In the genomic region with DNA sequence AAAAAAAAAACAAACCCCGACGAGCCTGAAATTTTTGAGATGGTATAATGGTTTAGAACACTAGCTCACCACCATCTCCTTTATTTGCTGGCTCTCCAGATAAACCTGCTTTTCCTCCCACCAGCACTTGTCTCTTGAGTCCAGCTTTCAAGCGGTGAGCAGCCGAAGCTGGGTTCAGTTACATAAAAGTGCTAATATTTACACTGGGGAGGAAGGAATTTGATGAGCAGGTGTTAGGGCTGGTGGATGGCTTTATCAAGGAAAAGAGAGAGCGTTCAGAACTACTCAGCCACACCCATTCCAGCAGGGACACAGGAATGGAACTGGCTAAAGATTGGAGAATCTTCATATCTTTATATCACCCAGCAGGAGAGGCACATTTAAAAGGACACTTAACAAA, we compare ENCODE assay signal across 1 cellular context.
TF ChIP-seq lines count a peak whose summit lies in the region.

No MANE protein-coding gene starts in this region.

TF ChIP-seq in HepG2, 621 proteins besides CTCF, POLR2A, EP300 and RAD21 (continued from another document and continues in another):
- TF ChIP-seq, protein P1, sequence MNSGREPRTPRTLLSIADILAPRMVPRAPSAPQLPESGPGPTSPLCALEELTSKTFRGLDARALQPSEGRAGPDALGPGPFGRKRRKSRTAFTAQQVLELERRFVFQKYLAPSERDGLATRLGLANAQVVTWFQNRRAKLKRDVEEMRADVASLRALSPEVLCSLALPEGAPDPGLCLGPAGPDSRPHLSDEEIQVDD (CRISPR knock-in tag; IDR thresholded peaks at IDR 0.05; ENCODE audit: borderline replicate concordance), result no peak
- 0 out of 2 replicates have a peak, but pooled peaks have one; percentile 20 for TF ChIP-seq SIX4 (CRISPR knock-in tag; IDR thresholded peaks at IDR 0.05)
- TF ChIP-seq JUN (CRISPR knock-in tag; IDR thresholded peaks at IDR 0.05), result no peak
- TF ChIP-seq ELF3 (CRISPR knock-in tag; IDR thresholded peaks at IDR 0.05), result peak; percentile 50
- no peak for TF ChIP-seq TBX3 (IDR thresholded peaks at IDR 0.05; ENCODE audit: borderline replicate concordance)
- TF ChIP-seq, protein P2, sequence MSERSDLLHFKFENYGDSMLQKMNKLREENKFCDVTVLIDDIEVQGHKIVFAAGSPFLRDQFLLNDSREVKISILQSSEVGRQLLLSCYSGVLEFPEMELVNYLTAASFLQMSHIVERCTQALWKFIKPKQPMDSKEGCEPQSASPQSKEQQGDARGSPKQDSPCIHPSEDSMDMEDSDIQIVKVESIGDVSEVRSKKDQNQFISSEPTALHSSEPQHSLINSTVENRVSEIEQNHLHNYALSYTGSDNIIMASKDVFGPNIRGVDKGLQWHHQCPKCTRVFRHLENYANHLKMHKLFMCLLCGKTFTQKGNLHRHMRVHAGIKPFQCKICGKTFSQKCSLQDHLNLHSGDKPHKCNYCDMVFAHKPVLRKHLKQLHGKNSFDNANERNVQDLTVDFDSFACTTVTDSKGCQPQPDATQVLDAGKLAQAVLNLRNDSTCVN (CRISPR knock-in tag; IDR thresholded peaks at IDR 0.05; ENCODE audit: borderline replicate concordance), result no peak
- TF ChIP-seq FOXA3 (CRISPR knock-in tag; IDR thresholded peaks at IDR 0.05), result peak; percentile 80
- TF ChIP-seq, protein P3, sequence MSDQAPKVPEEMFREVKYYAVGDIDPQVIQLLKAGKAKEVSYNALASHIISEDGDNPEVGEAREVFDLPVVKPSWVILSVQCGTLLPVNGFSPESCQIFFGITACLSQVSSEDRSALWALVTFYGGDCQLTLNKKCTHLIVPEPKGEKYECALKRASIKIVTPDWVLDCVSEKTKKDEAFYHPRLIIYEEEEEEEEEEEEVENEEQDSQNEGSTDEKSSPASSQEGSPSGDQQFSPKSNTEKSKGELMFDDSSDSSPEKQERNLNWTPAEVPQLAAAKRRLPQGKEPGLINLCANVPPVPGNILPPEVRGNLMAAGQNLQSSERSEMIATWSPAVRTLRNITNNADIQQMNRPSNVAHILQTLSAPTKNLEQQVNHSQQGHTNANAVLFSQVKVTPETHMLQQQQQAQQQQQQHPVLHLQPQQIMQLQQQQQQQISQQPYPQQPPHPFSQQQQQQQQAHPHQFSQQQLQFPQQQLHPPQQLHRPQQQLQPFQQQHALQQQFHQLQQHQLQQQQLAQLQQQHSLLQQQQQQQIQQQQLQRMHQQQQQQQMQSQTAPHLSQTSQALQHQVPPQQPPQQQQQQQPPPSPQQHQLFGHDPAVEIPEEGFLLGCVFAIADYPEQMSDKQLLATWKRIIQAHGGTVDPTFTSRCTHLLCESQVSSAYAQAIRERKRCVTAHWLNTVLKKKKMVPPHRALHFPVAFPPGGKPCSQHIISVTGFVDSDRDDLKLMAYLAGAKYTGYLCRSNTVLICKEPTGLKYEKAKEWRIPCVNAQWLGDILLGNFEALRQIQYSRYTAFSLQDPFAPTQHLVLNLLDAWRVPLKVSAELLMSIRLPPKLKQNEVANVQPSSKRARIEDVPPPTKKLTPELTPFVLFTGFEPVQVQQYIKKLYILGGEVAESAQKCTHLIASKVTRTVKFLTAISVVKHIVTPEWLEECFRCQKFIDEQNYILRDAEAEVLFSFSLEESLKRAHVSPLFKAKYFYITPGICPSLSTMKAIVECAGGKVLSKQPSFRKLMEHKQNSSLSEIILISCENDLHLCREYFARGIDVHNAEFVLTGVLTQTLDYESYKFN (CRISPR knock-in tag; conservative IDR thresholded peaks at IDR 0.05), result peak; percentile 77
- TF ChIP-seq, protein P4, sequence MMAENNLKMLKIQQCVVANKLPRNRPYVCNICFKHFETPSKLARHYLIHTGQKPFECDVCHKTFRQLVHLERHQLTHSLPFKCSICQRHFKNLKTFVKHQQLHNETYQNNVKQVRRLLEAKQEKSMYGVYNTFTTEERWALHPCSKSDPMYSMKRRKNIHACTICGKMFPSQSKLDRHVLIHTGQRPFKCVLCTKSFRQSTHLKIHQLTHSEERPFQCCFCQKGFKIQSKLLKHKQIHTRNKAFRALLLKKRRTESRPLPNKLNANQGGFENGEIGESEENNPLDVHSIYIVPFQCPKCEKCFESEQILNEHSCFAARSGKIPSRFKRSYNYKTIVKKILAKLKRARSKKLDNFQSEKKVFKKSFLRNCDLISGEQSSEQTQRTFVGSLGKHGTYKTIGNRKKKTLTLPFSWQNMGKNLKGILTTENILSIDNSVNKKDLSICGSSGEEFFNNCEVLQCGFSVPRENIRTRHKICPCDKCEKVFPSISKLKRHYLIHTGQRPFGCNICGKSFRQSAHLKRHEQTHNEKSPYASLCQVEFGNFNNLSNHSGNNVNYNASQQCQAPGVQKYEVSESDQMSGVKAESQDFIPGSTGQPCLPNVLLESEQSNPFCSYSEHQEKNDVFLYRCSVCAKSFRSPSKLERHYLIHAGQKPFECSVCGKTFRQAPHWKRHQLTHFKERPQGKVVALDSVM (CRISPR knock-in tag; IDR thresholded peaks at IDR 0.05), result no peak
- TF ChIP-seq FOSL1 (CRISPR knock-in tag; IDR thresholded peaks at IDR 0.05; ENCODE audit: borderline replicate concordance), result no peak
- no peak for TF ChIP-seq NAIF1 (CRISPR knock-in tag; IDR thresholded peaks at IDR 0.05; ENCODE audit: borderline replicate concordance)
- no peak for TF ChIP-seq NFYB (CRISPR knock-in tag; IDR thresholded peaks at IDR 0.05)
- no peak for TF ChIP-seq ZBTB38 (CRISPR knock-in tag; IDR thresholded peaks at IDR 0.05)
- TF ChIP-seq, protein P5, sequence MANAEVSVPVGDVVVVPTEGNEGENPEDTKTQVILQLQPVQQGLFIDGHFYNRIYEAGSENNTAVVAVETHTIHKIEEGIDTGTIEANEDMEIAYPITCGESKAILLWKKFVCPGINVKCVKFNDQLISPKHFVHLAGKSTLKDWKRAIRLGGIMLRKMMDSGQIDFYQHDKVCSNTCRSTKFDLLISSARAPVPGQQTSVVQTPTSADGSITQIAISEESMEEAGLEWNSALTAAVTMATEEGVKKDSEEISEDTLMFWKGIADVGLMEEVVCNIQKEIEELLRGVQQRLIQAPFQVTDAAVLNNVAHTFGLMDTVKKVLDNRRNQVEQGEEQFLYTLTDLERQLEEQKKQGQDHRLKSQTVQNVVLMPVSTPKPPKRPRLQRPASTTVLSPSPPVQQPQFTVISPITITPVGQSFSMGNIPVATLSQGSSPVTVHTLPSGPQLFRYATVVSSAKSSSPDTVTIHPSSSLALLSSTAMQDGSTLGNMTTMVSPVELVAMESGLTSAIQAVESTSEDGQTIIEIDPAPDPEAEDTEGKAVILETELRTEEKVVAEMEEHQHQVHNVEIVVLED (CRISPR knock-in tag; IDR thresholded peaks at IDR 0.05; ENCODE audit: borderline replicate concordance), result no peak
- TF ChIP-seq ZNF839 (CRISPR knock-in tag; IDR thresholded peaks at IDR 0.05; ENCODE audit: borderline replicate concordance), result no peak
- TF ChIP-seq ZNF891 (CRISPR knock-in tag; IDR thresholded peaks at IDR 0.05), result no peak
- TF ChIP-seq, protein P6, sequence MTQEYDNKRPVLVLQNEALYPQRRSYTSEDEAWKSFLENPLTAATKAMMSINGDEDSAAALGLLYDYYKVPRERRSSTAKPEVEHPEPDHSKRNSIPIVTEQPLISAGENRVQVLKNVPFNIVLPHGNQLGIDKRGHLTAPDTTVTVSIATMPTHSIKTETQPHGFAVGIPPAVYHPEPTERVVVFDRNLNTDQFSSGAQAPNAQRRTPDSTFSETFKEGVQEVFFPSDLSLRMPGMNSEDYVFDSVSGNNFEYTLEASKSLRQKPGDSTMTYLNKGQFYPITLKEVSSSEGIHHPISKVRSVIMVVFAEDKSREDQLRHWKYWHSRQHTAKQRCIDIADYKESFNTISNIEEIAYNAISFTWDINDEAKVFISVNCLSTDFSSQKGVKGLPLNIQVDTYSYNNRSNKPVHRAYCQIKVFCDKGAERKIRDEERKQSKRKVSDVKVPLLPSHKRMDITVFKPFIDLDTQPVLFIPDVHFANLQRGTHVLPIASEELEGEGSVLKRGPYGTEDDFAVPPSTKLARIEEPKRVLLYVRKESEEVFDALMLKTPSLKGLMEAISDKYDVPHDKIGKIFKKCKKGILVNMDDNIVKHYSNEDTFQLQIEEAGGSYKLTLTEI (CRISPR knock-in tag; conservative IDR thresholded peaks at IDR 0.05), result no peak
- TF ChIP-seq, protein P7, sequence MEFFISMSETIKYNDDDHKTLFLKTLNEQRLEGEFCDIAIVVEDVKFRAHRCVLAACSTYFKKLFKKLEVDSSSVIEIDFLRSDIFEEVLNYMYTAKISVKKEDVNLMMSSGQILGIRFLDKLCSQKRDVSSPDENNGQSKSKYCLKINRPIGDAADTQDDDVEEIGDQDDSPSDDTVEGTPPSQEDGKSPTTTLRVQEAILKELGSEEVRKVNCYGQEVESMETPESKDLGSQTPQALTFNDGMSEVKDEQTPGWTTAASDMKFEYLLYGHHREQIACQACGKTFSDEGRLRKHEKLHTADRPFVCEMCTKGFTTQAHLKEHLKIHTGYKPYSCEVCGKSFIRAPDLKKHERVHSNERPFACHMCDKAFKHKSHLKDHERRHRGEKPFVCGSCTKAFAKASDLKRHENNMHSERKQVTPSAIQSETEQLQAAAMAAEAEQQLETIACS (CRISPR knock-in tag; IDR thresholded peaks at IDR 0.05), result no peak
- TF ChIP-seq, protein P8, sequence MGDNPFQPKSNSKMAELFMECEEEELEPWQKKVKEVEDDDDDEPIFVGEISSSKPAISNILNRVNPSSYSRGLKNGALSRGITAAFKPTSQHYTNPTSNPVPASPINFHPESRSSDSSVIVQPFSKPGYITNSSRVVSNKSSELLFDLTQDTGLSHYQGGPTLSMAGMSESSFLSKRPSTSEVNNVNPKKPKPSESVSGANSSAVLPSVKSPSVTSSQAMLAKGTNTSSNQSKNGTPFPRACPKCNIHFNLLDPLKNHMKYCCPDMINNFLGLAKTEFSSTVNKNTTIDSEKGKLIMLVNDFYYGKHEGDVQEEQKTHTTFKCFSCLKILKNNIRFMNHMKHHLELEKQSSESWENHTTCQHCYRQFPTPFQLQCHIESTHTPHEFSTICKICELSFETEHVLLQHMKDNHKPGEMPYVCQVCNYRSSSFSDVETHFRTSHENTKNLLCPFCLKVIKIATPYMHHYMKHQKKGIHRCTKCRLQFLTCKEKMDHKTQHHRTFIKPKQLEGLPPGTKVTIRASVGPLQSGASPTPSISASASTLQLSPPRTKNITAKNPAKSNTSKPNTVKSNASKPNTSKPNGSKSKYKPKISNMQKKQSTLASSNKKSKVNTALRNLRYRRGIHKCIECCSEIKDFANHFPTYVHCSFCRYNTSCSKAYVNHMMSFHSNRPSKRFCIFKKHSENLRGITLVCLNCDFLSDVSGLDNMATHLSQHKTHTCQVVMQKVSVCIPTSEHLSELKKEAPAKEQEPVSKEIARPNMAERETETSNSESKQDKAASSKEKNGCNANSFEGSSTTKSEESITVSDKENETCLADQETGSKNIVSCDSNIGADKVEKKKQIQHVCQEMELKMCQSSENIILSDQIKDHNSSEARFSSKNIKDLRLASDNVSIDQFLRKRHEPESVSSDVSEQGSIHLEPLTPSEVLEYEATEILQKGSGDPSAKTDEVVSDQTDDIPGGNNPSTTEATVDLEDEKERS (CRISPR knock-in tag; IDR thresholded peaks at IDR 0.05), result no peak
- TF ChIP-seq, protein P9, sequence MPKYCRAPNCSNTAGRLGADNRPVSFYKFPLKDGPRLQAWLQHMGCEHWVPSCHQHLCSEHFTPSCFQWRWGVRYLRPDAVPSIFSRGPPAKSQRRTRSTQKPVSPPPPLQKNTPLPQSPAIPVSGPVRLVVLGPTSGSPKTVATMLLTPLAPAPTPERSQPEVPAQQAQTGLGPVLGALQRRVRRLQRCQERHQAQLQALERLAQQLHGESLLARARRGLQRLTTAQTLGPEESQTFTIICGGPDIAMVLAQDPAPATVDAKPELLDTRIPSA (CRISPR knock-in tag; IDR thresholded peaks at IDR 0.05; ENCODE audit: borderline replicate concordance), result no peak
- no peak for TF ChIP-seq MED13 (CRISPR knock-in tag; IDR thresholded peaks at IDR 0.05)
- TF ChIP-seq MBD4 (IDR thresholded peaks at IDR 0.05; ENCODE audit: borderline replicate concordance, low read length), result no peak
- no peak for TF ChIP-seq ZNF562 (CRISPR knock-in tag; IDR thresholded peaks at IDR 0.05; ENCODE audit: borderline replicate concordance)
- TF ChIP-seq ZNF24 (IDR thresholded peaks at IDR 0.05), result no peak
- TF ChIP-seq, protein P10, sequence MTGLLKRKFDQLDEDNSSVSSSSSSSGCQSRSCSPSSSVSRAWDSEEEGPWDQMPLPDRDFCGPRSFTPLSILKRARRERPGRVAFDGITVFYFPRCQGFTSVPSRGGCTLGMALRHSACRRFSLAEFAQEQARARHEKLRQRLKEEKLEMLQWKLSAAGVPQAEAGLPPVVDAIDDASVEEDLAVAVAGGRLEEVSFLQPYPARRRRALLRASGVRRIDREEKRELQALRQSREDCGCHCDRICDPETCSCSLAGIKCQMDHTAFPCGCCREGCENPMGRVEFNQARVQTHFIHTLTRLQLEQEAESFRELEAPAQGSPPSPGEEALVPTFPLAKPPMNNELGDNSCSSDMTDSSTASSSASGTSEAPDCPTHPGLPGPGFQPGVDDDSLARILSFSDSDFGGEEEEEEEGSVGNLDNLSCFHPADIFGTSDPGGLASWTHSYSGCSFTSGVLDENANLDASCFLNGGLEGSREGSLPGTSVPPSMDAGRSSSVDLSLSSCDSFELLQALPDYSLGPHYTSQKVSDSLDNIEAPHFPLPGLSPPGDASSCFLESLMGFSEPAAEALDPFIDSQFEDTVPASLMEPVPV (CRISPR knock-in tag; IDR thresholded peaks at IDR 0.05), result no peak
- no peak for TF ChIP-seq HCFC1 (IDR thresholded peaks at IDR 0.05; ENCODE audit: low read depth, low read length)
- TF ChIP-seq, protein P11, sequence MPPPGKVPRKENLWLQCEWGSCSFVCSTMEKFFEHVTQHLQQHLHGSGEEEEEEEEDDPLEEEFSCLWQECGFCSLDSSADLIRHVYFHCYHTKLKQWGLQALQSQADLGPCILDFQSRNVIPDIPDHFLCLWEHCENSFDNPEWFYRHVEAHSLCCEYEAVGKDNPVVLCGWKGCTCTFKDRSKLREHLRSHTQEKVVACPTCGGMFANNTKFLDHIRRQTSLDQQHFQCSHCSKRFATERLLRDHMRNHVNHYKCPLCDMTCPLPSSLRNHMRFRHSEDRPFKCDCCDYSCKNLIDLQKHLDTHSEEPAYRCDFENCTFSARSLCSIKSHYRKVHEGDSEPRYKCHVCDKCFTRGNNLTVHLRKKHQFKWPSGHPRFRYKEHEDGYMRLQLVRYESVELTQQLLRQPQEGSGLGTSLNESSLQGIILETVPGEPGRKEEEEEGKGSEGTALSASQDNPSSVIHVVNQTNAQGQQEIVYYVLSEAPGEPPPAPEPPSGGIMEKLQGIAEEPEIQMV (CRISPR knock-in tag; IDR thresholded peaks at IDR 0.05; ENCODE audit: low read depth), result no peak
- TF ChIP-seq DPF2 (CRISPR knock-in tag; IDR thresholded peaks at IDR 0.05; ENCODE audit: borderline replicate concordance, low read depth), result peak; percentile 43; the same call in 1 of the 2 replicates
- peak; percentile 47; the same call in 1 of the 2 replicates for TF ChIP-seq ZMYM3 (CRISPR knock-in tag; IDR thresholded peaks at IDR 0.05)
- TF ChIP-seq, protein P12, sequence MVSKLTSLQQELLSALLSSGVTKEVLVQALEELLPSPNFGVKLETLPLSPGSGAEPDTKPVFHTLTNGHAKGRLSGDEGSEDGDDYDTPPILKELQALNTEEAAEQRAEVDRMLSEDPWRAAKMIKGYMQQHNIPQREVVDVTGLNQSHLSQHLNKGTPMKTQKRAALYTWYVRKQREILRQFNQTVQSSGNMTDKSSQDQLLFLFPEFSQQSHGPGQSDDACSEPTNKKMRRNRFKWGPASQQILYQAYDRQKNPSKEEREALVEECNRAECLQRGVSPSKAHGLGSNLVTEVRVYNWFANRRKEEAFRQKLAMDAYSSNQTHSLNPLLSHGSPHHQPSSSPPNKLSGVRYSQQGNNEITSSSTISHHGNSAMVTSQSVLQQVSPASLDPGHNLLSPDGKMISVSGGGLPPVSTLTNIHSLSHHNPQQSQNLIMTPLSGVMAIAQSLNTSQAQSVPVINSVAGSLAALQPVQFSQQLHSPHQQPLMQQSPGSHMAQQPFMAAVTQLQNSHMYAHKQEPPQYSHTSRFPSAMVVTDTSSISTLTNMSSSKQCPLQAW (CRISPR knock-in tag; IDR thresholded peaks at IDR 0.05), result peak; percentile 88
